ENCODE assay signal across 1 cellular context in the genomic region with DNA sequence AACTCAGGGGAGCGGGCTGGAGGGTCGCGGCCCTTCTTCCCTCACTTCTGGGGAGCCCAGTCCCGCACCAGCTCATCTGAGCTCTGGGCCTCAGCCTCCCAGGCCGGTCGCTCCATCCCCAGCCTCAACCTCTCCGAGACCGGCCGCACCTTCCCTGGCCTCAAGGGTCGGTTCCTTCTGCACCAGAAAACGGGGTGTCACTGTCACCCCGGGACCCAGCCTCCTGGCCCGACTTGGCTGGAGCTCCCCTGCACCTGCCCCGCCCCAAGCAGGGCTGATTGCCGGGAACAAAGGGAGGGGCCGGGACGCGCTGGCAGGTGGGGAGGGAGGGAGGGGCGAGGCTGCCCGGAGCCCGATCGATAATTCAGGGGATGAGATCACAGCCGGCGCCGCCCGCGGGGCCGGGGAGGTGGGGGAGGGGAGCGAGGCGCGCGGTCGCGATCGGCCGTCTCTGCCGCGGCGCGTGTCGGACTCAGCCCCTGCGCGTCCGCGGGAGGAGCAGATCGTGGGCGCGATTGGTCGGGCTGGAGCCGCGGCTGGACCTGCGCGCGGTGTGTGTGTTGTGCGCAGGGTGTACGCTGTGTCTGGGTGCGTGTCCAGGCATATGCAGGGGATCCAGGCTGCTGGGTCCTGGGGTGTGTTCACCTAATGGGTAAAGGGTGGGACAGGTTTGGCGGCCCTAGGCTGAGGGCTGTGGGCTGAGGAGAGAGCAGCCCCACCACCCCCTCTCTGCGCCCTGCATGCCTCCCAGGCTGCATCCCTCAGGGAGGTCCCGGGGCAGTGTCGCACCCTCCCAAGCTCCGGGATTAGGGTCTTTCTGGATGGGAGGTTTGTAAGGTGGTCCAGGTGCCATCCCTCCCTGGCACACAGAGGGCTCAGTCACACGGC.
TF ChIP-seq lines count a peak whose summit lies in the region.

No MANE protein-coding gene starts in this region.

TF ChIP-seq in H1, 55 proteins besides CTCF, POLR2A, EP300 and RAD21:
- TF ChIP-seq EZH2 (IDR thresholded peaks at IDR 0.05; ENCODE audit: low read depth, low read length, severe bottlenecking) = peak; percentile 51
- no peak for TF ChIP-seq PHF8 (conservative IDR thresholded peaks at IDR 0.05; ENCODE audit: low read depth, low read length)
- peak; percentile 50; the same call in 1 of the 2 replicates for TF ChIP-seq BACH1 (IDR thresholded peaks at IDR 0.05; ENCODE audit: low read length)
- TF ChIP-seq ASH2L (IDR thresholded peaks at IDR 0.05; ENCODE audit: low read length) = peak; percentile 40
- no peak for TF ChIP-seq GTF2F1 (IDR thresholded peaks at IDR 0.05; ENCODE audit: borderline replicate concordance, low read depth, low read length)
- no peak for TF ChIP-seq MAFK (IDR thresholded peaks at IDR 0.05; ENCODE audit: low read depth, low read length)
- peak; percentile 42; the same call in 1 of the 2 replicates for TF ChIP-seq RBBP5 (IDR thresholded peaks at IDR 0.05; ENCODE audit: borderline replicate concordance, low read depth, low read length)
